Comparison of ENCODE assay signal across 8 cellular contexts in genomic region chr6:25050356-25050755, GRCh38.
DNase-seq lines count a peak whose midpoint lies in the region; TF ChIP-seq lines count a peak whose summit lies in the region.

No MANE protein-coding gene starts in this region.

- no peak overlapping the region for H3K9ac ChIP-seq in endodermal cell (ENCODE audit: extremely low read depth, low read length, poor library complexity, severe bottlenecking)

- H3K36me3 Mint-ChIP-seq in chondrocyte (ENCODE audit: low read depth) (no peaks in the 10 kb centered on the region), endodermal cell (ENCODE audit: low read depth) (no peaks in the 10 kb centered on the region)

- TF ChIP-seq CTCF in stomach (IDR thresholded peaks at IDR 0.05) (no peak), chondrocyte (IDR thresholded peaks at IDR 0.05) (no peak), endodermal cell (conservative IDR thresholded peaks at IDR 0.05) (no peak)

- H3K4me1 ChIP-seq in stomach (peaks cover 20 to 55% (median 44%) of the 10 kb centered on the region in 4 donors), endodermal cell (ENCODE audit: control insufficient read depth, insufficient read depth, low read length) (no peaks in the 10 kb centered on the region)

- TF ChIP-seq POLR2A in stomach (IDR thresholded peaks at IDR 0.05) = no peak

- peaks cover 21% of the 10 kb centered on the region for H3K4me1 Mint-ChIP-seq in chondrocyte (ENCODE audit: low read depth)
- no peaks in the 10 kb centered on the region for H3K4me1 Mint-ChIP-seq in endodermal cell

- H3K9me3 Mint-ChIP-seq in chondrocyte (ENCODE audit: low read depth) (no peaks in the 10 kb centered on the region), endodermal cell (no peaks in the 10 kb centered on the region)

- H3K27ac Mint-ChIP-seq in chondrocyte (ENCODE audit: unreplicated experiment) = no peak overlapping the region
- no peak overlapping the region for H3K27ac Mint-ChIP-seq in endodermal cell

- H3K9me3 ChIP-seq in stomach = no peaks in the 10 kb centered on the region
- no peaks in the 10 kb centered on the region for H3K9me3 ChIP-seq in endodermal cell (ENCODE audit: control insufficient read depth, low read length)

- no peaks in the 10 kb centered on the region for H3K27me3 ChIP-seq in stomach
- no peaks in the 10 kb centered on the region for H3K27me3 ChIP-seq in endodermal cell (ENCODE audit: control insufficient read depth, insufficient read depth, low read length, poor library complexity, severe bottlenecking)

- WGBS in stomach, 5 donors = 11 to 42% (median 17%) methylated on average over 6 of the region's 6 CpGs
- WGBS in endodermal cell (ENCODE audit: insufficient coverage in 1 of 2, insufficient read length in 1 of 2), 2 experiments = 90 to 100% methylated on average over 1 to 5 of the region's 6 CpGs

- no peaks in the 10 kb centered on the region for H3K36me3 ChIP-seq in stomach
- H3K36me3 ChIP-seq in endodermal cell (ENCODE audit: control insufficient read depth, insufficient read depth, low read length) = no peaks in the 10 kb centered on the region

- H3K27ac ChIP-seq in stomach = peak overlapping the region in 4 of 5 donors; percentile 45 to 76 (median 70)
- no peak overlapping the region for H3K27ac ChIP-seq in endodermal cell (ENCODE audit: low read depth, low read length)

- no peak for TF ChIP-seq EP300 in stomach (IDR thresholded peaks at IDR 0.05)

- H3K27me3 Mint-ChIP-seq in chondrocyte (ENCODE audit: low read depth) (no peaks in the 10 kb centered on the region), endodermal cell (ENCODE audit: insufficient read depth) (no peaks in the 10 kb centered on the region)

- DNase-seq in AG08396 (ENCODE audit: low spot score) (peak; percentile 38), fibroblast of the conjunctiva (ENCODE audit: low read depth) (peak; percentile 34), stomach (no peak), chondrocyte (ENCODE audit: low spot score) (no peak), NCI-H748 treated with DMSO at 0.1 percent for 48 hours (lab: John Stamatoyannopoulos, UW) (no peak), endodermal cell (no peak)
- DNase-seq in Jurkat, Clone E6-1 (ENCODE audit: low read depth, low spot score) = peak; percentile 87
- DNase-seq in activated CD4-positive, alpha-beta T cell treated with anti-CD3 and anti-CD28 coated beads for 48 hours = peak; percentile 67

- intact Hi-C loops in stomach (cut with DNase I; ENCODE audit: low total_unique reads) = no loop called here

- H3K4me3 ChIP-seq in Jurkat, Clone E6-1 (ENCODE audit: low read length) = no peak overlapping the region
- H3K4me3 ChIP-seq in stomach (no peak overlapping the region), endodermal cell (ENCODE audit: low read length) (no peak overlapping the region)

- no peak overlapping the region for H3K4me3 Mint-ChIP-seq in chondrocyte (ENCODE audit: unreplicated experiment)
- H3K4me3 Mint-ChIP-seq in endodermal cell = no peak overlapping the region

Comparison
In these comparisons a context has a peak if more than half of its experiments do, and no peak if none do; other contexts are left out.
1. DNase-seq: peak in AG08396 (single experiment), Jurkat, Clone E6-1 (single experiment), activated CD4-positive, alpha-beta T cell treated with anti-CD3 and anti-CD28 coated beads for 48 hours (single experiment) and fibroblast of the conjunctiva (single experiment); none in stomach (single experiment), chondrocyte (single experiment), NCI-H748 treated with DMSO at 0.1 percent for 48 hours (single experiment) and endodermal cell (single experiment).